5 cellular contexts compared by ENCODE assay signal in genomic region chr13:43293561-43293960, GRCh38.
"Had no signal": no experiment of that assay in that cellular context is flagged by ENCODE, and none has a peak within 500 bp of the region (broad histone marks: within the 10 kb centered on the region; RNA-seq: fewer than 3 reads in every experiment).

No MANE protein-coding gene starts in this region.

- ATAC-seq: GM23338, HCT116 had no signal

- H3K4me3 ChIP-seq: GM23338 had no signal

- DNase-seq: H9, HFFc6, KBM-7 had no signal

- H3K4me2 ChIP-seq: GM23338 had no signal

- H2AFZ ChIP-seq: GM23338 had no signal
